2 cellular contexts compared by ENCODE assay signal in genomic region chrX:154363706-154364439, GRCh38.
A peak's percentile ranks its signal among the peaks of the same experiment; 100 is the strongest.
TF ChIP-seq lines count a peak whose summit lies in the region.

No MANE protein-coding gene starts in this region.

TF ChIP-seq in K562, 482 proteins besides CTCF, POLR2A, EP300 and RAD21:
- TF ChIP-seq RBFOX2 (IDR thresholded peaks at IDR 0.05; ENCODE audit: low read depth, low read length) (peak; percentile 32; the same call in 1 of the 2 replicates), PHF8 (IDR thresholded peaks at IDR 0.05; ENCODE audit: borderline replicate concordance, low read length) (no peak), CHCHD3 (CRISPR knock-in tag; IDR thresholded peaks at IDR 0.05) (no peak)

TF ChIP-seq in SK-N-SH treated with all-trans-retinoic acid at 6 μM for 48 hours, 23 proteins besides CTCF, POLR2A, EP300 and RAD21:
- TF ChIP-seq GLIS3 (CRISPR knock-in tag; IDR thresholded peaks at IDR 0.05) (no peak), TOX (CRISPR knock-in tag; IDR thresholded peaks at IDR 0.05; ENCODE audit: borderline replicate concordance) (no peak), PATZ1 (CRISPR knock-in tag; IDR thresholded peaks at IDR 0.05; ENCODE audit: borderline replicate concordance) (no peak), POU6F1 (CRISPR knock-in tag; IDR thresholded peaks at IDR 0.05; ENCODE audit: borderline replicate concordance, low read depth) (no peak), ZC3H10 (CRISPR knock-in tag; IDR thresholded peaks at IDR 0.05) (no peak), BACH2 (CRISPR knock-in tag; IDR thresholded peaks at IDR 0.05; ENCODE audit: borderline replicate concordance) (no peak), CSRNP3 (CRISPR knock-in tag; IDR thresholded peaks at IDR 0.05) (no peak), ARNTL (CRISPR knock-in tag; IDR thresholded peaks at IDR 0.05; ENCODE audit: borderline replicate concordance, low read depth) (no peak), ZNF565 (CRISPR knock-in tag; conservative IDR thresholded peaks at IDR 0.05; ENCODE audit: low read depth) (no peak), TSHZ2 (CRISPR knock-in tag; IDR thresholded peaks at IDR 0.05) (no peak), ZNF8 (CRISPR knock-in tag; IDR thresholded peaks at IDR 0.05) (no peak), ZFP30 (CRISPR knock-in tag; IDR thresholded peaks at IDR 0.05) (no peak), OSR1 (CRISPR knock-in tag; IDR thresholded peaks at IDR 0.05) (no peak), SNAI2 (CRISPR knock-in tag; IDR thresholded peaks at IDR 0.05) (no peak), PPARA (CRISPR knock-in tag; IDR thresholded peaks at IDR 0.05; ENCODE audit: borderline replicate concordance) (no peak), ZNF70 (CRISPR knock-in tag; IDR thresholded peaks at IDR 0.05) (no peak), CSDC2 (CRISPR knock-in tag; IDR thresholded peaks at IDR 0.05) (no peak)
TF ChIP-seq in SK-N-SH treated with all-trans-retinoic acid at 6 μM for 48 hours: peak in this region for 0.
